29 cellular contexts compared by ENCODE assay signal in genomic region chr5:155773680-155774079, GRCh38.
DNase-seq lines count a peak whose midpoint lies in the region; ATAC-seq, FAIRE-seq and TF ChIP-seq lines count a peak whose summit lies in the region.
"Had no signal": no experiment of that assay in that cellular context is flagged by ENCODE, and none has a peak within 500 bp of the region (broad histone marks: within the 10 kb centered on the region; RNA-seq: fewer than 3 reads in every experiment).

No MANE protein-coding gene starts in this region.

- H3K4me1 ChIP-seq in GM12878 (ENCODE audit: control insufficient read depth, insufficient read depth, low read length) (no peaks in the 10 kb centered on the region), PC-3 (ENCODE audit: insufficient read depth, low read length) (no peaks in the 10 kb centered on the region)
- H3K4me1 ChIP-seq: HAP-1, Peyer's patch had no signal

- no peak overlapping the region for H3K4me3 Mint-ChIP-seq in activated CD8-positive, alpha-beta T cell treated with anti-CD3 and anti-CD28 coated beads for 36 hours
- H3K4me3 Mint-ChIP-seq in activated CD8-positive, alpha-beta T cell treated with anti-CD3 and anti-CD28 coated beads, Interleukin-2, amount 10 ng/mL, durations not matched to agents 7 days and 5 days, result no peak overlapping the region
- H3K4me3 Mint-ChIP-seq: activated naive CD8-positive, alpha-beta T cell; CD4-positive, CD25-positive, alpha-beta regulatory T cell; nephron had no signal

- TF ChIP-seq RAD21 in GM12878 (IDR thresholded peaks at IDR 0.05; ENCODE audit: insufficient read depth, low read depth, low read length), result no peak

- ATAC-seq in activated CD8-positive, alpha-beta T cell treated with anti-CD3 and anti-CD28 coated beads for 36 hours, result peak; percentile 66
- no peak for ATAC-seq in activated CD8-positive, alpha-beta T cell treated with anti-CD3 and anti-CD28 coated beads, Interleukin-2, amount 10 ng/mL, durations not matched to agents 7 days and 5 days
- peak; percentile 73 for ATAC-seq in HG03520 (IDR thresholded peaks at IDR 0.05; ENCODE audit: unreplicated experiment)
- ATAC-seq in GM12878, result peak; percentile 51; the same call in 2 of the 3 replicates
- ATAC-seq in PC-3, result no peak
- ATAC-seq: gastrocnemius medialis; stimulated activated naive CD8-positive, alpha-beta T cell treated with anti-CD3 and anti-CD28 coated beads, Interleukin-15, Interleukin-2, amounts not matched to agents 100 U/mL and 50 U/mL, for 24 hours had no signal

- H3K27me3 Mint-ChIP-seq in activated CD8-positive, alpha-beta T cell treated with anti-CD3 and anti-CD28 coated beads for 36 hours, result peaks cover 5% of the 10 kb centered on the region
- H3K27me3 Mint-ChIP-seq in activated CD8-positive, alpha-beta T cell treated with anti-CD3 and anti-CD28 coated beads, Interleukin-2, amount 10 ng/mL, durations not matched to agents 7 days and 5 days (ENCODE audit: low read depth), result no peaks in the 10 kb centered on the region
- H3K27me3 Mint-ChIP-seq: CD4-positive, CD25-positive, alpha-beta regulatory T cell had no signal

- 3% methylated on average over 2 of the region's 2 CpGs for WGBS in GM12878 (ENCODE audit: insufficient coverage, insufficient replicate concordance, low lambda C conversion rate, missing lambda C conversion rate)

- H3K4me2 ChIP-seq in GM12878 (ENCODE audit: control insufficient read depth, insufficient read depth) (no peak overlapping the region), PC-3 (ENCODE audit: low read length) (no peak overlapping the region)

- POLR2A ChIA-PET in activated CD8-positive, alpha-beta T cell treated with anti-CD3 and anti-CD28 coated beads for 36 hours (lab: Charles Lee), result no interaction called here
- POLR2A ChIA-PET in activated CD8-positive, alpha-beta T cell treated with anti-CD3 and anti-CD28 coated beads, Interleukin-2, amount 10 ng/mL, durations not matched to agents 7 days and 5 days (lab: Charles Lee), result no interaction called here
- POLR2A ChIA-PET in GM12878 (lab: Charles Lee), result no interaction called here
- POLR2A ChIA-PET in PC-3 (lab: Charles Lee; ENCODE audit: unreplicated experiment), result no interaction called here

- peak; percentile 31 for DNase-seq in activated CD8-positive, alpha-beta T cell treated with anti-CD3 and anti-CD28 coated beads for 36 hours
- no peak for DNase-seq in activated CD8-positive, alpha-beta T cell treated with anti-CD3 and anti-CD28 coated beads, Interleukin-2, amount 10 ng/mL, durations not matched to agents 7 days and 5 days
- no peak for DNase-seq in GM12878 (ENCODE audit: low read depth, low spot score)
- DNase-seq in stimulated activated CD8-positive, alpha-beta memory T cell treated with anti-CD3 and anti-CD28 coated beads, Interleukin-4, amount 100 ng/mL, for 24 hours (ENCODE audit: low read depth), result peak; percentile 11
- no peak for DNase-seq in nucleus accumbens (lab: John Stamatoyannopoulos, UW)
- DNase-seq in SK-N-DZ (ENCODE audit: low spot score), result no peak
- DNase-seq in PC-3, result no peak
- DNase-seq: activated CD4-positive, alpha-beta T cell treated with anti-CD3 and anti-CD28 coated beads for 4 hours; aorta; CD4-positive, CD25-positive, alpha-beta regulatory T cell; gastrocnemius medialis; IMR-90; left cardiac atrium; MV-4-11; NCI-H1436; NCI-H226; NCI-H526 treated with DMSO at 0.1 percent for 48 hours; Peyer's patch; retina; SHP77; stimulated activated naive CD8-positive, alpha-beta T cell treated with anti-CD3 and anti-CD28 coated beads, Interleukin-15, Interleukin-2, amounts not matched to agents 100 U/mL and 50 U/mL, for 24 hours had no signal

- H3F3A ChIP-seq in PC-3 (ENCODE audit: low read length, unreplicated experiment), result no peaks in the 10 kb centered on the region

- H3K36me3 Mint-ChIP-seq in activated CD8-positive, alpha-beta T cell treated with anti-CD3 and anti-CD28 coated beads for 36 hours (ENCODE audit: low read depth), result no peaks in the 10 kb centered on the region
- H3K36me3 Mint-ChIP-seq in activated CD8-positive, alpha-beta T cell treated with anti-CD3 and anti-CD28 coated beads, Interleukin-2, amount 10 ng/mL, durations not matched to agents 7 days and 5 days (ENCODE audit: low read depth), result no peaks in the 10 kb centered on the region
- H3K36me3 Mint-ChIP-seq: activated naive CD8-positive, alpha-beta T cell; CD4-positive, CD25-positive, alpha-beta regulatory T cell had no signal

- BruUV-seq in GM12878 (replicated peaks; lab: Mats Ljungman, UMichigan), result no TSS peak
- no TSS peak for BruUV-seq in PC-3 (replicated peaks; lab: Mats Ljungman, UMichigan)

- intact Hi-C loops in activated CD8-positive, alpha-beta T cell treated with anti-CD3 and anti-CD28 coated beads for 36 hours (cut with micrococcal nuclease), result no loop called here
- intact Hi-C loops in GM12878 (cut with micrococcal nuclease; ENCODE audit: unreplicated experiment) (no loop called here), PC-3 (cut with micrococcal nuclease) (no loop called here)

- SMC1A ChIA-PET in GM12878 (lab: Charles Lee; ENCODE audit: uncharacterized antibody, unreplicated experiment), result no interaction called here

- no peaks in the 10 kb centered on the region for H3K36me3 ChIP-seq in GM12878 (ENCODE audit: control insufficient read depth in 2 of 2, insufficient read depth in 2 of 2, low read length in 1 of 2)
- no peaks in the 10 kb centered on the region for H3K36me3 ChIP-seq in PC-3 (ENCODE audit: low read depth, low read length)
- H3K36me3 ChIP-seq: gastrocnemius medialis, HAP-1, Peyer's patch had no signal

- no peaks in the 10 kb centered on the region for H3K79me2 ChIP-seq in GM12878 (ENCODE audit: control insufficient read depth, insufficient read depth, low read length)
- H3K79me2 ChIP-seq in PC-3 (ENCODE audit: low read length), result no peaks in the 10 kb centered on the region

- FAIRE-seq in GM12878 (lab: Jason Lieb, UNC), result no peak
- FAIRE-seq: A204.1, bronchial epithelial cell, colon had no signal

- H3K9me3 Mint-ChIP-seq in activated CD8-positive, alpha-beta T cell treated with anti-CD3 and anti-CD28 coated beads for 36 hours, result no peaks in the 10 kb centered on the region
- H3K9me3 Mint-ChIP-seq in activated CD8-positive, alpha-beta T cell treated with anti-CD3 and anti-CD28 coated beads, Interleukin-2, amount 10 ng/mL, durations not matched to agents 7 days and 5 days (ENCODE audit: insufficient read depth), result no peaks in the 10 kb centered on the region
- H3K9me3 Mint-ChIP-seq: nephron had no signal

- CTCF ChIA-PET in activated CD8-positive, alpha-beta T cell treated with anti-CD3 and anti-CD28 coated beads for 36 hours (lab: Charles Lee), result no interaction called here
- CTCF ChIA-PET in activated CD8-positive, alpha-beta T cell treated with anti-CD3 and anti-CD28 coated beads, Interleukin-2, amount 10 ng/mL, durations not matched to agents 7 days and 5 days (lab: Charles Lee), result no interaction called here
- CTCF ChIA-PET in GM12878 (lab: Yijun Ruan, JAX), result no interaction called here
- CTCF ChIA-PET in PC-3 (lab: Charles Lee), result no interaction called here

- H3K27ac Mint-ChIP-seq in activated CD8-positive, alpha-beta T cell treated with anti-CD3 and anti-CD28 coated beads for 36 hours, result no peak overlapping the region
- H3K27ac Mint-ChIP-seq in activated CD8-positive, alpha-beta T cell treated with anti-CD3 and anti-CD28 coated beads, Interleukin-2, amount 10 ng/mL, durations not matched to agents 7 days and 5 days, result no peak overlapping the region
- H3K27ac Mint-ChIP-seq: activated naive CD8-positive, alpha-beta T cell; CD4-positive, CD25-positive, alpha-beta regulatory T cell; nephron had no signal

- no peaks in the 10 kb centered on the region for H3K9me2 ChIP-seq in PC-3 (replicated peaks; ENCODE audit: low read length)

- H3K9ac ChIP-seq in GM12878 (ENCODE audit: control insufficient read depth, insufficient read depth, low read length) (no peak overlapping the region), PC-3 (ENCODE audit: low read length) (no peak overlapping the region)

- no peak for TF ChIP-seq POLR2A in GM12878 (IDR thresholded peaks at IDR 0.05; ENCODE audit: low read depth, low read length)

- TF ChIP-seq EP300 in GM12878 (IDR thresholded peaks at IDR 0.05; ENCODE audit: borderline replicate concordance in 1 of 2, control insufficient read depth in 1 of 2, low read depth in 2 of 2, low read length in 2 of 2), result no peak

- RAD21 ChIA-PET in GM12878 (lab: Charles Lee; ENCODE audit: unreplicated experiment), result no interaction called here

- H3K4me1 Mint-ChIP-seq in activated CD8-positive, alpha-beta T cell treated with anti-CD3 and anti-CD28 coated beads for 36 hours (ENCODE audit: low read depth), result peaks cover 4% of the 10 kb centered on the region
- H3K4me1 Mint-ChIP-seq in activated CD8-positive, alpha-beta T cell treated with anti-CD3 and anti-CD28 coated beads, Interleukin-2, amount 10 ng/mL, durations not matched to agents 7 days and 5 days (ENCODE audit: low read depth), result peaks cover 2% of the 10 kb centered on the region
- H3K4me1 Mint-ChIP-seq: CD4-positive, CD25-positive, alpha-beta regulatory T cell; nephron had no signal

- in situ Hi-C loops in GM12878 (cut with MboI), result no loop called here

- no peaks in the 10 kb centered on the region for H3K27me3 ChIP-seq in GM12878 (replicated peaks in 1 of 2; ENCODE audit: control insufficient read depth in 2 of 2, insufficient read depth in 2 of 2, low read length in 1 of 2)
- no peaks in the 10 kb centered on the region for H3K27me3 ChIP-seq in PC-3 (ENCODE audit: low read length)
- H3K27me3 ChIP-seq: gastrocnemius medialis, Peyer's patch had no signal

- H3K4me3 ChIP-seq in GM12878 (no peak overlapping the region), PC-3 (ENCODE audit: low read length) (no peak overlapping the region)
- H3K4me3 ChIP-seq: gastrocnemius medialis, HAP-1, lung, Peyer's patch had no signal

- H4K20me1 ChIP-seq in GM12878 (ENCODE audit: control insufficient read depth, insufficient read depth) (no peaks in the 10 kb centered on the region), PC-3 (ENCODE audit: low read length) (no peaks in the 10 kb centered on the region)

- H2AFZ ChIP-seq in GM12878 (ENCODE audit: control insufficient read depth, low read depth, low read length), result no peak overlapping the region
- no peak overlapping the region for H2AFZ ChIP-seq in PC-3 (ENCODE audit: low read length)

- H3K27ac ChIP-seq in GM12878 (ENCODE audit: control insufficient read depth, insufficient read depth), result no peak overlapping the region
- no peak overlapping the region for H3K27ac ChIP-seq in PC-3 (ENCODE audit: low read length)
- H3K27ac ChIP-seq: gastrocnemius medialis, Peyer's patch had no signal

- TF ChIP-seq CTCF in activated CD8-positive, alpha-beta T cell treated with anti-CD3 and anti-CD28 coated beads for 36 hours (IDR thresholded peaks at IDR 0.05), result no peak
- no peak for TF ChIP-seq CTCF in GM12878 (IDR thresholded peaks at IDR 0.05 in 2 of 3, conservative IDR thresholded peaks at IDR 0.05 in 1 of 3; ENCODE audit: control insufficient read depth in 2 of 3, extremely low read depth in 1 of 3, insufficient read depth in 1 of 3, low read depth in 3 of 3, low read length in 3 of 3)
- TF ChIP-seq CTCF in PC-3 (conservative IDR thresholded peaks at IDR 0.05; ENCODE audit: low read depth, low read length), result no peak

- H3K9me3 ChIP-seq in GM12878 (replicated peaks; ENCODE audit: control insufficient read depth, insufficient read depth, low read length) (no peaks in the 10 kb centered on the region), PC-3 (ENCODE audit: low read length) (no peaks in the 10 kb centered on the region)
- H3K9me3 ChIP-seq: gastrocnemius medialis, HAP-1, Peyer's patch had no signal

TF ChIP-seq in GM12878, 131 proteins besides CTCF, POLR2A, EP300 and RAD21 (continues in another document):
- no peak for TF ChIP-seq POLR2AphosphoS5 (IDR thresholded peaks at IDR 0.05; ENCODE audit: low read length)

Comparison
In these comparisons a context has a peak if more than half of its experiments do, and no peak if none do; other contexts are left out.
1. ATAC-seq: peak in activated CD8-positive, alpha-beta T cell treated with anti-CD3 and anti-CD28 coated beads for 36 hours (single experiment), HG03520 (single experiment) and GM12878 (single experiment); none in activated CD8-positive, alpha-beta T cell treated with anti-CD3 and anti-CD28 coated beads, Interleukin-2, amount 10 ng/mL, durations not matched to agents 7 days and 5 days (single experiment) and PC-3 (single experiment).
2. DNase-seq: peak in activated CD8-positive, alpha-beta T cell treated with anti-CD3 and anti-CD28 coated beads for 36 hours (single experiment) and stimulated activated CD8-positive, alpha-beta memory T cell treated with anti-CD3 and anti-CD28 coated beads, Interleukin-4, amount 100 ng/mL, for 24 hours (single experiment); none in activated CD8-positive, alpha-beta T cell treated with anti-CD3 and anti-CD28 coated beads, Interleukin-2, amount 10 ng/mL, durations not matched to agents 7 days and 5 days (single experiment), GM12878 (single experiment), nucleus accumbens (0 of 56), SK-N-DZ (single experiment) and PC-3 (single experiment).